8 cellular contexts compared by ENCODE assay signal in the genomic region with DNA sequence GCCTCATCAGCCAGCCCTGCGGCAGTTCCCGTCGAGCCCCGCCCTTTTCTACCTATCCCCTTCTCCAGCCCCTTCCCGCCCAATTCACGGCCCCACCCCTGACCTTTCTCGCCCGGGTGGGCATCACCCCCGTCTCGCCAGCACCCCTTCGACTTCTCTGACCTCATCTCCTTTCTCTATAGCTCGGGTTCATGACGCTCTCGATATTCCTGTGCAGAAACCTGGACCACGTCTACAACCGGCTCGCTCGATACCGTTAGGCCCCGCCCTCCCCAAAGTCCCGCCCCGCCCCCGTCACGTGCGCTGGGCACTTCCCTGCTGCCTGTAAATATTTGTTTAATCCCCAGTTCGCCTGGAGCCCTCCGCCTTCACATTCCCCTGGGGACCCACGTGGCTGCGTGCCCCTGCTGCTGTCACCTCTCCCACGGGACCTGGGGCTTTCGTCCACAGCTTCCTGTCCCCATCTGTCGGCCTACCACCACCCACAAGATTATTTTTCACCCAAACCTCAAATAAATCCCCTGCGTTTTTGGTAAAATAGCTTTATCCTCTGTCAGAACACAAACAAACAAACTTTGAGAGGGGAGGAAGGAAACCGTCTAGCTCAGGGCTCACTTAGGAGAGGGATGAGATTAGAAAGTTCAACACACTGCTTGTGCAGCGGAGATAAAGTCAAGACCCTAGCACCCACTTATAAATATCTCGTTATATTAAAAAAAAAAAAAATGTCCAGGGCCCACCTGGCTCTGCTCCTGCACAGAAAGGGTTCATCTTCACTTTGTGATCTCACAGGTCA. TPM values are rescaled to one million over a fixed set of nuclear protein-coding genes. Genes with fewer than 3 reads are reported as not detected.
DNase-seq lines count a peak whose midpoint lies in the region; ATAC-seq and TF ChIP-seq lines count a peak whose summit lies in the region.

No MANE protein-coding gene starts in this region.

- intact Hi-C loops in psoas muscle (cut with DNase I) = no loop called here

- DNase-seq in NCI-H82 treated with DMSO at 0.1 percent for 48 hours (lab: John Stamatoyannopoulos, UW; ENCODE audit: unreplicated experiment) = peak; percentile 95
- peak; percentile 97 for DNase-seq in germinal center (ENCODE audit: low spot score)
- peak; percentile 59 to 83 for DNase-seq in psoas muscle
- DNase-seq in RPMI8226 = no peak
- no peak for DNase-seq in NCI-H774 (lab: John Stamatoyannopoulos, UW)

- TF ChIP-seq CTCF in psoas muscle (IDR thresholded peaks at IDR 0.05) = no peak

- no peaks in the 10 kb centered on the region for H3K9me3 ChIP-seq in psoas muscle

- H3K79me2 ChIP-seq in ACC112 (ENCODE audit: control insufficient read depth, insufficient read depth, low read length, unreplicated experiment) = no peaks in the 10 kb centered on the region

- WGBS in psoas muscle, 3 donors = 18 to 25% (median 19%) methylated on average over 36 of the region's 36 CpGs

- no peaks in the 10 kb centered on the region for H3K27me3 ChIP-seq in ACC112 (ENCODE audit: insufficient read depth, low read length)
- no peaks in the 10 kb centered on the region for H3K27me3 ChIP-seq in psoas muscle (ENCODE audit: insufficient read depth in 3 of 3, low read length in 2 of 3)

- no peak overlapping the region for H2AFZ ChIP-seq in ACC112 (ENCODE audit: low read length, unreplicated experiment)

- ATAC-seq in GM18861 (IDR thresholded peaks at IDR 0.05; ENCODE audit: unreplicated experiment) (peak; percentile 62), HG03097 (IDR thresholded peaks at IDR 0.05; ENCODE audit: low FRiP score, unreplicated experiment) (peak; percentile 79), psoas muscle (peak; percentile 18 to 57 (median 27))

- H3K4me3 ChIP-seq in ACC112 (ENCODE audit: low read depth, low read length) (peak overlapping the region; percentile 72), psoas muscle (peak overlapping the region; percentile 63)

- peak overlapping the region; percentile 29; the same call in 1 of the 2 replicates for H3K27ac ChIP-seq in ACC112 (ENCODE audit: low read depth, low read length)
- peak overlapping the region; percentile 75 for H3K27ac ChIP-seq in psoas muscle

- H3K36me3 ChIP-seq in ACC112 (ENCODE audit: insufficient read depth, low read length) (no peaks in the 10 kb centered on the region), psoas muscle (ENCODE audit: insufficient read depth in 1 of 2, low read depth in 1 of 2) (peaks cover 0 to 40% of the 10 kb centered on the region in 2 donors)

- H3K4me1 ChIP-seq in ACC112 (ENCODE audit: control insufficient read depth, insufficient read depth, low read length, unreplicated experiment) = peaks cover 3% of the 10 kb centered on the region
- peaks cover 5% of the 10 kb centered on the region for H3K4me1 ChIP-seq in psoas muscle

RNA-seq across cellular contexts. Expression of gene CD37, which starts 5.1 kb away (rescaled TPM):
- 1 to 10 TPM; 2.3 to 4.7 (median 4.4) TPM for total RNA-seq in psoas muscle
- 1 to 10 TPM in 2 of 3 donors, under 1 TPM in 1; 0.66 to 1.6 (median 1.6) TPM for polyA plus RNA-seq in psoas muscle

RNA-seq across cellular contexts. Expression of gene SLC6A16, which starts 15.3 kb away (rescaled TPM):
- under 1 TPM; 0.10 to 0.95 (median 0.39) TPM for total RNA-seq in psoas muscle
- polyA plus RNA-seq in psoas muscle = under 1 TPM; 0.07 to 0.31 (median 0.08) TPM

RNA-seq across cellular contexts. Expression of gene TEAD2, which starts 21.9 kb away (rescaled TPM):
- total RNA-seq in psoas muscle = 10 to 100 TPM; 13.8 to 24.1 (median 14.8) TPM
- polyA plus RNA-seq in psoas muscle = 10 to 100 TPM in 2 of 3 donors, 1 to 10 TPM in 1; 9.7 to 23.0 (median 15.0) TPM

RNA-seq across cellular contexts. Expression of gene DKKL1, which starts 23.4 kb away (rescaled TPM):
- total RNA-seq in psoas muscle = not detected
- polyA plus RNA-seq in psoas muscle = under 1 TPM in 1 of 3 donors, not detected in 2; 0.06 TPM

RNA-seq across cellular contexts. Expression of gene KASH5, which starts 47.8 kb away (rescaled TPM):
- total RNA-seq in psoas muscle = not detected
- not detected for polyA plus RNA-seq in psoas muscle

Comparison
In these comparisons a context has a peak if more than half of its experiments do, and no peak if none do; other contexts are left out.
1. ATAC-seq: peak in every context shown above with its lines; median percentile 79 in HG03097; 62 in GM18861; 27 in psoas muscle.
2. DNase-seq: peak in NCI-H82 treated with DMSO at 0.1 percent for 48 hours (single experiment), germinal center (single experiment) and psoas muscle (2 of 2); none in RPMI8226 (single experiment) and NCI-H774 (single experiment).